ENCODE assay signal across 2 cellular contexts in the genomic region with DNA sequence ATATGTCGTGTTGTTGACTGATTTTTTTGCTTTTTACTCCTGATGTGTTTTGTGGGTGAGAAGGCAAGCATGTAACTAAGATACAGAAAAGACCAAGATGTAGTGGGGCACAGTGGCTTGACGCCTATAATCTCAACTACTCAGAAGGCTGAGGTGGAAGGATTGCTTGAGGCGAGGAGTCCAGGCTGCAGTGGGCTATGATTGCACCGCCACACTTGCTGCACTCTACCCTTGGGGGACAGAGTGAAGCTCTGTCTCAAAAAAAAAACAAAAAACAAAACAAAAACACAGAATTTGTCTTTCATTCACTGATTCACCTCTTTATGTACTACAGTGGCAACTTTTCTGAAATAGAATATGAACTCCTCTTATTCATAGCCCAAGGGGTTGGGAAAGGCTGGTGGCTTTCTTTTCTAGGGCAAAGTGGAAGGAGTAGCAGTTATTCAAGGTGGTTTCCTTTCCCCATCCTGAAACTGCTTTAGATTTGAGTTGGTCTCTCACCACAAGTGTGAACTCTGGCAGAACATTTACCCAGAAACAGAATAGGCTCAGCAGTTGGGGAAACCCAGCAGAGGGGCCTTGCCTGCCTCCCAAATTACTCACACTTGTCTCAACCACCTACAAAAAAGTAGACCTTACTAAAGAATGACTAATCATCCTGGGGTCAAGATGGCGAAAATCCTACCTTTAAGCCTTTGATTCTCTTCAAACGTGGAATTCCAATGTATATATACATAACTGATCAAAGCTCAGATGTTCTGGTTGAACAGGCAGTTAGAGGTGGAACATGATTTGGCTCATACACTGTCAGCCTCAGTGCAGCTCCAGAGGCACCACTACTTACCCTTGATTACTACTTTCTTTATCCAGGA.
A peak's percentile ranks its signal among the peaks of the same experiment; 100 is the strongest.
TF ChIP-seq lines count a peak whose summit lies in the region.

No MANE protein-coding gene starts in this region.

TF ChIP-seq in GM12891, 5 proteins besides CTCF, POLR2A, EP300 and RAD21 (continued from another document):
- TF ChIP-seq PAX5 (IDR thresholded peaks at IDR 0.05; ENCODE audit: insufficient read depth, low read length, severe bottlenecking) (peak; percentile 25), POLR2AphosphoS5 (IDR thresholded peaks at IDR 0.05; ENCODE audit: low read depth, low read length) (0 out of 2 replicates have a peak, but pooled peaks have one; percentile 41)

TF ChIP-seq in GM23338, 12 proteins besides CTCF, POLR2A, EP300 and RAD21:
- no peak for TF ChIP-seq ZNF462 (CRISPR knock-in tag; IDR thresholded peaks at IDR 0.05)
- TF ChIP-seq EZH2phosphoT487 (IDR thresholded peaks at IDR 0.05; ENCODE audit: unreplicated experiment) = no peak
- no peak for TF ChIP-seq ZNF114 (CRISPR knock-in tag; IDR thresholded peaks at IDR 0.05)
- TF ChIP-seq NANOG (IDR thresholded peaks at IDR 0.05; ENCODE audit: borderline replicate concordance) = no peak
- TF ChIP-seq, protein P1, sequence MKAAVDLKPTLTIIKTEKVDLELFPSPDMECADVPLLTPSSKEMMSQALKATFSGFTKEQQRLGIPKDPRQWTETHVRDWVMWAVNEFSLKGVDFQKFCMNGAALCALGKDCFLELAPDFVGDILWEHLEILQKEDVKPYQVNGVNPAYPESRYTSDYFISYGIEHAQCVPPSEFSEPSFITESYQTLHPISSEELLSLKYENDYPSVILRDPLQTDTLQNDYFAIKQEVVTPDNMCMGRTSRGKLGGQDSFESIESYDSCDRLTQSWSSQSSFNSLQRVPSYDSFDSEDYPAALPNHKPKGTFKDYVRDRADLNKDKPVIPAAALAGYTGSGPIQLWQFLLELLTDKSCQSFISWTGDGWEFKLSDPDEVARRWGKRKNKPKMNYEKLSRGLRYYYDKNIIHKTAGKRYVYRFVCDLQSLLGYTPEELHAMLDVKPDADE (IDR thresholded peaks at IDR 0.05) = no peak
- no peak for TF ChIP-seq ZNF331 (CRISPR knock-in tag; IDR thresholded peaks at IDR 0.05; ENCODE audit: low read depth)
- TF ChIP-seq JUNB (IDR thresholded peaks at IDR 0.05; ENCODE audit: unreplicated experiment) = no peak
- TF ChIP-seq CREB1 (CRISPR knock-in tag; IDR thresholded peaks at IDR 0.05; ENCODE audit: low read depth) = no peak
- no peak for TF ChIP-seq EZH2 (IDR thresholded peaks at IDR 0.05; ENCODE audit: low read depth, unreplicated experiment)
- no peak for TF ChIP-seq POLR2AphosphoS5 (IDR thresholded peaks at IDR 0.05; ENCODE audit: low read depth)
